16 cellular contexts compared by ENCODE assay signal in genomic region chr14:92755495-92755894, GRCh38. TPM values are rescaled to one million over a fixed set of nuclear protein-coding genes. Genes with fewer than 3 reads are reported as not detected.
DNase-seq lines count a peak whose midpoint lies in the region; ATAC-seq, FAIRE-seq and TF ChIP-seq lines count a peak whose summit lies in the region.
"Had no signal": no experiment of that assay in that cellular context is flagged by ENCODE, and none has a peak within 500 bp of the region (broad histone marks: within the 10 kb centered on the region; RNA-seq: fewer than 3 reads in every experiment).

No MANE protein-coding gene starts in this region.

- in situ Hi-C loops in K562 (cut with MboI): no loop called here

- H3K9me3 Mint-ChIP-seq in activated CD4-positive, alpha-beta T cell treated with anti-CD3 and anti-CD28 coated beads, Interleukin-2, amount 10 ng/mL, durations not matched to agents 24 days and 14 days: peaks cover 8% of the 10 kb centered on the region
- H3K9me3 Mint-ChIP-seq: activated CD8-positive, alpha-beta T cell treated with anti-CD3 and anti-CD28 coated beads for 36 hours had no signal

- H3K27ac ChIP-seq in HEK293 (ENCODE audit: extremely low read depth, low read depth, low read length) (no peak overlapping the region), K562 (ENCODE audit: extremely low read depth, low read depth, low read length) (no peak overlapping the region), lung (ENCODE audit: low read depth in 1 of 2, low read length in 1 of 2) (peak overlapping the region in 1 of 2 donors; percentile 70)
- H3K27ac ChIP-seq: brain microvascular endothelial cell, VCaP had no signal

- no peak overlapping the region for H2AFZ ChIP-seq in K562 (ENCODE audit: low read depth, low read length)

- H3K9me3 ChIP-seq in HEK293 (ENCODE audit: control insufficient read depth, insufficient read depth, low read depth, low read length): no peaks in the 10 kb centered on the region
- H3K9me3 ChIP-seq in K562 (replicated peaks; ENCODE audit: control insufficient read depth, insufficient read depth, low read depth, low read length): no peaks in the 10 kb centered on the region
- H3K9me3 ChIP-seq in lung (ENCODE audit: control insufficient read depth in 2 of 2, insufficient read depth in 1 of 2, low read length in 1 of 2): no peaks in the 10 kb centered on the region

- H3K4me1 ChIP-seq in HEK293 (ENCODE audit: control insufficient read depth, insufficient read depth, low read length): no peaks in the 10 kb centered on the region
- H3K4me1 ChIP-seq in K562 (replicated peaks in 1 of 2; ENCODE audit: control insufficient read depth in 2 of 2, insufficient read depth in 2 of 2, low read length in 2 of 2): peaks cover 0 to 11% of the 10 kb centered on the region in 2 experiments; a peak in 3 of 5 replicates
- peaks cover 0 to 3% of the 10 kb centered on the region in 2 donors for H3K4me1 ChIP-seq in lung (ENCODE audit: control insufficient read depth in 2 of 2, insufficient read depth in 2 of 2, low read length in 2 of 2)

- POLR2A ChIA-PET in HEK293 (lab: Yijun Ruan, JAX): no interaction called here
- POLR2A ChIA-PET in K562 (lab: Yijun Ruan, JAX): interaction anchor here (0.6 to 1.1 kb wide), 2 partner anchors 21 to 45 kb away, joined by 3 read pairs; no protein-coding TSS in a partner anchor

- H3K27me3 Mint-ChIP-seq in activated CD4-positive, alpha-beta T cell treated with anti-CD3 and anti-CD28 coated beads, Interleukin-2, amount 10 ng/mL, durations not matched to agents 24 days and 14 days: peaks cover 31% of the 10 kb centered on the region
- H3K27me3 Mint-ChIP-seq: activated naive CD8-positive, alpha-beta T cell had no signal

- 0% methylated on average over 3 of the region's 3 CpGs for WGBS in K562 (ENCODE audit: insufficient coverage, low coverage, missing lambda C conversion rate)
- 49 to 70% methylated on average over 3 of the region's 3 CpGs for WGBS in lung, 2 donors

- H3K79me2 ChIP-seq in K562 (ENCODE audit: control insufficient read depth, insufficient read depth, low read length): no peaks in the 10 kb centered on the region

- no peak for TF ChIP-seq POLR2A in K562 (conservative IDR thresholded peaks at IDR 0.05)

- FAIRE-seq in K562 (lab: Jason Lieb, UNC): no peak

- peaks cover 2% of the 10 kb centered on the region for H3K36me3 Mint-ChIP-seq in activated CD4-positive, alpha-beta T cell treated with anti-CD3 and anti-CD28 coated beads, Interleukin-2, amount 10 ng/mL, durations not matched to agents 24 days and 14 days (ENCODE audit: low read depth)
- H3K36me3 Mint-ChIP-seq: activated naive CD8-positive, alpha-beta T cell had no signal

- H3K4me3 Mint-ChIP-seq in activated CD4-positive, alpha-beta T cell treated with anti-CD3 and anti-CD28 coated beads, Interleukin-2, amount 10 ng/mL, durations not matched to agents 24 days and 14 days: no peak overlapping the region
- H3K4me3 Mint-ChIP-seq: activated CD8-positive, alpha-beta T cell treated with anti-CD3 and anti-CD28 coated beads for 36 hours; activated naive CD8-positive, alpha-beta T cell had no signal

- CTCF ChIA-PET in HEK293 (lab: Yijun Ruan, JAX) (interaction anchor here (0.7 kb wide), 1 partner anchor 11 kb away, joined by 3 read pairs; no protein-coding TSS in a partner anchor), K562 (lab: Yijun Ruan, JAX; ENCODE audit: low intra/inter-chr PET ratio) (no interaction called here)

- TF ChIP-seq CTCF in HEK293 (tag by site-specific recombination; IDR thresholded peaks at IDR 0.05) (no peak), K562 (IDR thresholded peaks at IDR 0.05 in 2 of 3, conservative IDR thresholded peaks at IDR 0.05 in 1 of 3; ENCODE audit: insufficient read depth in 2 of 3, low read depth in 1 of 3, low read length in 3 of 3) (no peak), lung (IDR thresholded peaks at IDR 0.05; ENCODE audit: control extremely low read depth, extremely low read depth) (no peak)

- H3K9ac ChIP-seq in K562 (ENCODE audit: insufficient read depth in 1 of 2, low read depth in 2 of 2, low read length in 2 of 2): no peak overlapping the region

- BruUV-seq in K562 (replicated peaks; lab: Mats Ljungman, UMichigan): no TSS peak

- no peak for TF ChIP-seq EP300 in K562 (IDR thresholded peaks at IDR 0.05; ENCODE audit: low read length)

- H3K9me1 ChIP-seq in K562 (ENCODE audit: control insufficient read depth, insufficient read depth, low read length): no peaks in the 10 kb centered on the region

- H3K36me3 ChIP-seq in HEK293 (ENCODE audit: control insufficient read depth in 2 of 2, insufficient read depth in 1 of 2, low read length in 2 of 2) (no peaks in the 10 kb centered on the region), K562 (ENCODE audit: control insufficient read depth, insufficient read depth, low read length) (no peaks in the 10 kb centered on the region), lung (ENCODE audit: control insufficient read depth in 2 of 2, insufficient read depth in 2 of 2, low read length in 2 of 2) (no peaks in the 10 kb centered on the region)
- H3K36me3 ChIP-seq: brain microvascular endothelial cell had no signal

- H3K27me3 ChIP-seq in K562 (ENCODE audit: control insufficient read depth in 2 of 2, insufficient read depth in 2 of 2, low read length in 2 of 2) (no peaks in the 10 kb centered on the region), lung (ENCODE audit: control insufficient read depth, insufficient read depth) (no peaks in the 10 kb centered on the region)
- H3K27me3 ChIP-seq: brain microvascular endothelial cell had no signal

- no peak overlapping the region for H3K4me2 ChIP-seq in K562 (ENCODE audit: insufficient read depth, low read length)

- H3K27ac Mint-ChIP-seq in activated CD4-positive, alpha-beta T cell treated with anti-CD3 and anti-CD28 coated beads, Interleukin-2, amount 10 ng/mL, durations not matched to agents 24 days and 14 days: no peak overlapping the region
- H3K27ac Mint-ChIP-seq: activated CD8-positive, alpha-beta T cell treated with anti-CD3 and anti-CD28 coated beads for 36 hours; activated naive CD8-positive, alpha-beta T cell had no signal

- TF ChIP-seq RAD21 in K562 (CRISPR knock-in tag; conservative IDR thresholded peaks at IDR 0.05 in 1 of 2, IDR thresholded peaks at IDR 0.05 in 1 of 2): no peak

- DNase-seq in DMS79 treated with DMSO at 0.1 percent for 48 hours (lab: John Stamatoyannopoulos, UW) (peak; percentile 43), K562 (ENCODE audit: extremely low read depth in 1 of 4, low spot score in 3 of 4) (peak in 1 of 4 experiments; percentile 14), lung (ENCODE audit: low spot score) (no peak), NCI-H2227 treated with DMSO at 0.1 percent for 48 hours (lab: John Stamatoyannopoulos, UW) (no peak)
- DNase-seq in activated CD4-positive, alpha-beta T cell treated with anti-CD3 and anti-CD28 coated beads, Interleukin-2, amount 10 ng/mL, durations not matched to agents 24 days and 14 days: no peak
- DNase-seq: activated CD8-positive, alpha-beta T cell treated with anti-CD3 and anti-CD28 coated beads for 36 hours; activated T-cell treated with anti-CD3 and anti-CD28 coated beads, Interleukin-2, amount 50 U/mL, for 48 hours; AML-193; brain microvascular endothelial cell; cortex of kidney; occipital lobe had no signal

- intact Hi-C loops in K562 (cut with micrococcal nuclease): no loop called here
- intact Hi-C loops in activated CD4-positive, alpha-beta T cell treated with anti-CD3 and anti-CD28 coated beads, Interleukin-2, amount 10 ng/mL, durations not matched to agents 24 days and 14 days (cut with micrococcal nuclease): no loop called here

- H4K20me1 ChIP-seq in K562 (replicated peaks; ENCODE audit: control insufficient read depth, insufficient read depth, low read length): no peaks in the 10 kb centered on the region

- H3K4me1 Mint-ChIP-seq in activated CD4-positive, alpha-beta T cell treated with anti-CD3 and anti-CD28 coated beads, Interleukin-2, amount 10 ng/mL, durations not matched to agents 24 days and 14 days: peaks cover 19% of the 10 kb centered on the region

- H3K4me3 ChIP-seq in HEK293 (ENCODE audit: low read depth, low read length) (no peak overlapping the region), K562 (no peak overlapping the region), lung (no peak overlapping the region)

- ATAC-seq in K562: peak; percentile 66
- ATAC-seq in lung (ENCODE audit: insufficient read depth, low FRiP score): peak; percentile 52
- no peak for ATAC-seq in HG02970 (IDR thresholded peaks at IDR 0.05; ENCODE audit: low FRiP score, unreplicated experiment)
- ATAC-seq: activated CD8-positive, alpha-beta T cell treated with anti-CD3 and anti-CD28 coated beads for 36 hours; left lobe of liver had no signal

RNA-seq across cellular contexts. Expression of gene LGMN, which starts 7.1 kb away (rescaled TPM):
- 1.3 and 3.3 TPM in 2 replicates for total RNA-seq in K562 (2011; cell fraction: chromatin; rRNA removed; ENCODE audit: low replicate concordance)
- 3.9 and 4.8 TPM in 2 replicates for total RNA-seq in K562 (2011; cell fraction: nucleolus; rRNA removed)
- total RNA-seq in K562 (2011; cell fraction: nucleoplasm; rRNA removed): 2.0 and 3.5 TPM in 2 replicates
- total RNA-seq in K562 (2014; rRNA removed) (0.69 TPM in 1 of 2 replicates, not detected in the other), K562 (2014; rRNA removed; fragmentation: Illumina TruSeq; extraction: Trizol) (0.29 and 0.44 TPM in 2 replicates), K562 (2015; rRNA removed; fragmentation: Illumina TruSeq; extraction: Trizol) (0.43 and 0.53 TPM in 2 replicates), K562 (2021) (0.89 and 1.3 TPM in 2 replicates), lung (100 to 1,000 TPM; 122 to 151 TPM)
- polyA plus RNA-seq in K562 (2011; rRNA removed) (1.4 and 14.3 TPM in 2 replicates), K562 (2014; fragmentation: Illumina TruSeq; extraction: Trizol) (0.27 and 0.36 TPM in 2 replicates), K562 (2014; fragmentation: Nextera tagmentation; extraction: Ambion mirVana) (under 1 TPM in 1 of 2 experiments, not detected in 1; 0.15 TPM), K562 (2014; rRNA removed) (0.05 and 0.70 TPM in 2 replicates), lung (100 to 1,000 TPM; 115 to 182 TPM)
- polyA plus RNA-seq in K562 (2011; cell fraction: cytosol; rRNA removed): 1.3 and 16.1 TPM in 2 replicates
- polyA plus RNA-seq in K562 (2011; cell fraction: nucleus; rRNA removed): 0.80 and 11.7 TPM in 2 replicates
- 0.91 and 2.0 TPM in 2 replicates for polyA plus RNA-seq in K562 (2012)
- polyA minus RNA-seq in K562 (2011; rRNA and poly(A)+ RNA removed): 0.56 and 10.3 TPM in 2 replicates
- 1.6 and 11.6 TPM in 2 replicates for polyA minus RNA-seq in K562 (2011; cell fraction: cytosol; rRNA and poly(A)+ RNA removed)
- polyA minus RNA-seq in K562 (2011; cell fraction: nucleus; rRNA and poly(A)+ RNA removed): 1.2 and 8.9 TPM in 2 replicates
- total RNA-seq in activated CD4-positive, alpha-beta T cell treated with anti-CD3 and anti-CD28 coated beads, Interleukin-2, amount 10 ng/mL, durations not matched to agents 24 days and 14 days: 1.4 and 2.1 TPM in 2 replicates

RNA-seq across cellular contexts. Expression of gene GOLGA5, which starts 38.6 kb away (rescaled TPM):
- 13.0 and 24.3 TPM in 2 replicates for total RNA-seq in K562 (2011; cell fraction: chromatin; rRNA removed; ENCODE audit: low replicate concordance)
- 8.0 and 8.6 TPM in 2 replicates for total RNA-seq in K562 (2011; cell fraction: nucleolus; rRNA removed)
- total RNA-seq in K562 (2011; cell fraction: nucleoplasm; rRNA removed): 10.9 and 13.4 TPM in 2 replicates
- 11.6 and 12.0 TPM in 2 replicates for total RNA-seq in K562 (2014; rRNA removed)
- total RNA-seq in K562 (2014; rRNA removed; fragmentation: Illumina TruSeq; extraction: Trizol): 16.9 and 19.4 TPM in 2 replicates
- 15.0 and 15.3 TPM in 2 replicates for total RNA-seq in K562 (2015; rRNA removed; fragmentation: Illumina TruSeq; extraction: Trizol)
- total RNA-seq in K562 (2021): 11.1 and 12.0 TPM in 2 replicates
- polyA plus RNA-seq in K562 (2011; rRNA removed): 19.6 and 21.6 TPM in 2 replicates
- polyA plus RNA-seq in K562 (2011; cell fraction: cytosol; rRNA removed): 5.2 and 11.0 TPM in 2 replicates
- 5.0 and 9.6 TPM in 2 replicates for polyA plus RNA-seq in K562 (2011; cell fraction: nucleus; rRNA removed)
- 9.5 and 12.7 TPM in 2 replicates for polyA plus RNA-seq in K562 (2012)
- polyA plus RNA-seq in K562 (2014; fragmentation: Illumina TruSeq; extraction: Trizol): 15.5 and 18.9 TPM in 2 replicates
- 1 to 10 TPM; 5.7 to 7.3 TPM for polyA plus RNA-seq in K562 (2014; fragmentation: Nextera tagmentation; extraction: Ambion mirVana)
- polyA plus RNA-seq in K562 (2014; rRNA removed): 12.7 and 14.2 TPM in 2 replicates
- polyA minus RNA-seq in K562 (2011; rRNA and poly(A)+ RNA removed): 16.9 and 29.5 TPM in 2 replicates
- 11.5 and 13.6 TPM in 2 replicates for polyA minus RNA-seq in K562 (2011; cell fraction: cytosol; rRNA and poly(A)+ RNA removed)
- polyA minus RNA-seq in K562 (2011; cell fraction: nucleus; rRNA and poly(A)+ RNA removed): 6.1 and 19.2 TPM in 2 replicates
- total RNA-seq in lung: 10 to 100 TPM; 33.0 to 35.0 TPM
- 10 to 100 TPM; 26.9 to 36.9 TPM for polyA plus RNA-seq in lung
- 20.1 and 20.8 TPM in 2 replicates for total RNA-seq in activated CD4-positive, alpha-beta T cell treated with anti-CD3 and anti-CD28 coated beads, Interleukin-2, amount 10 ng/mL, durations not matched to agents 24 days and 14 days

Comparison
In these comparisons a context has a peak if more than half of its experiments do, and no peak if none do; other contexts are left out.
1. RNA of gene LGMN, which starts 7.1 kb away (total RNA-seq): 122 to 151 TPM in lung; 1.4 to 2.1 TPM in activated CD4-positive, alpha-beta T cell treated with anti-CD3 and anti-CD28 coated beads, Interleukin-2, amount 10 ng/mL, durations not matched to agents 24 days and 14 days and 0.29 to 4.8 TPM in K562; every median in the first group is over 10 times any median in the second.